In genomic region chr5:179797741-179798140, GRCh38 we compare ENCODE assay signal across 1 cellular context.
TF ChIP-seq lines count a peak whose summit lies in the region.

No MANE protein-coding gene starts in this region.

TF ChIP-seq in IMR-90, 13 proteins besides CTCF, POLR2A, EP300 and RAD21:
- no peak for TF ChIP-seq USF2 (IDR thresholded peaks at IDR 0.05; ENCODE audit: low read depth, low read length)
- TF ChIP-seq BHLHE40 (IDR thresholded peaks at IDR 0.05; ENCODE audit: low read depth, low read length): no peak
- no peak for TF ChIP-seq SMC3 (IDR thresholded peaks at IDR 0.05; ENCODE audit: low read depth, low read length)
- no peak for TF ChIP-seq CEBPB (IDR thresholded peaks at IDR 0.05; ENCODE audit: low read depth, low read length)
- no peak for TF ChIP-seq RFX5 (IDR thresholded peaks at IDR 0.05; ENCODE audit: low read depth, low read length)
- no peak for TF ChIP-seq RCOR1 (IDR thresholded peaks at IDR 0.05; ENCODE audit: insufficient replicate concordance, low read length)
- TF ChIP-seq MAZ (IDR thresholded peaks at IDR 0.05; ENCODE audit: borderline replicate concordance, low read depth, low read length): no peak
TF ChIP-seq in IMR-90: peak in this region for 0.
